Comparison of ENCODE assay signal across 11 cellular contexts in the genomic region with DNA sequence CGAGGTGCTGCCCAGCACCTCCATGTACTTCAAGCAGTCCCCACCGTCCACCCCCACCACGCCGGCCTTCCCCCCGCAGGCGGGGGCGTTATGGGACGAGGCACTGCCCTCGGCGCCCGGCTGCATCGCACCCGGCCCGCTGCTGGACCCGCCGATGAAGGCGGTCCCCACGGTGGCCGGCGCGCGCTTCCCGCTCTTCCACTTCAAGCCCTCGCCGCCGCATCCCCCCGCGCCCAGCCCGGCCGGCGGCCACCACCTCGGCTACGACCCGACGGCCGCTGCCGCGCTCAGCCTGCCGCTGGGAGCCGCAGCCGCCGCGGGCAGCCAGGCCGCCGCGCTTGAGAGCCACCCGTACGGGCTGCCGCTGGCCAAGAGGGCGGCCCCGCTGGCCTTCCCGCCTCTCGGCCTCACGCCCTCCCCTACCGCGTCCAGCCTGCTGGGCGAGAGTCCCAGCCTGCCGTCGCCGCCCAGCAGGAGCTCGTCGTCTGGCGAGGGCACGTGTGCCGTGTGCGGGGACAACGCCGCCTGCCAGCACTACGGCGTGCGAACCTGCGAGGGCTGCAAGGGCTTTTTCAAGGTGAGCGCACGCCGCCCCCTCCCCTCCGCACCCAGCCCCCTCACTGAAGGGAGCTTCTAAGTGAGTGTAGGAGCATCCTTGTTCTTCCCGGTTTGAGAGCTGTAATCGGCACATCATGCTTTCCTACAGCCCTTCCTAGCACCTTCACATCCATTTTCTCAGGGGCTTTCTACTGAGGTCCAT. TPM values are rescaled to one million over a fixed set of nuclear protein-coding genes. Genes with fewer than 3 reads are reported as not detected.
A peak's percentile ranks its signal among the peaks of the same experiment; 100 is the strongest.
DNase-seq lines count a peak whose midpoint lies in the region; ATAC-seq and TF ChIP-seq lines count a peak whose summit lies in the region.
"Had no signal": no experiment of that assay in that cellular context is flagged by ENCODE, and none has a peak within 500 bp of the region (broad histone marks: within the 10 kb centered on the region; RNA-seq: fewer than 3 reads in every experiment).

No MANE protein-coding gene starts in this region.

- intact Hi-C loops in dendritic cell treated with granulocyte-macrophage colony-stimulating factor and Interleukin-4, amounts not matched to agents 40 ng/mL and 50 ng/mL, for 4 days (cut with micrococcal nuclease) = loop anchor here (2.0 to 10.0 kb wide), 2 partner anchors 78 to 394 kb away; partner anchors contain the start of gene STX17
- intact Hi-C loops in left lung (cut with DNase I) = no loop called here
- intact Hi-C loops in testis (cut with DNase I; ENCODE audit: low total_unique reads) = no loop called here

- no peaks in the 10 kb centered on the region for H3K9me2 ChIP-seq in Karpas-422 (replicated peaks; ENCODE audit: insufficient read depth, low read length)

- no peak overlapping the region for H2AFZ ChIP-seq in Karpas-422 (ENCODE audit: low read length)

- H3K36me3 Mint-ChIP-seq in activated T-cell treated with anti-CD3 and anti-CD28 coated beads, Interleukin-2, amount 50 U/mL, for 72 hours (ENCODE audit: insufficient read depth in 2 of 2) = peaks cover 11 to 30% of the 10 kb centered on the region in 2 donors
- peaks cover 46% of the 10 kb centered on the region for H3K36me3 Mint-ChIP-seq in activated T-cell treated with anti-CD3 and anti-CD28 coated beads, Interleukin-2, amount 50 U/mL, for 4 hours (ENCODE audit: insufficient read depth)
- H3K36me3 Mint-ChIP-seq in dendritic cell treated with granulocyte-macrophage colony-stimulating factor and Interleukin-4, amounts not matched to agents 40 ng/mL and 50 ng/mL, for 4 days (ENCODE audit: low read depth) = no peaks in the 10 kb centered on the region

- no peak overlapping the region for H3K4me2 ChIP-seq in Karpas-422 (ENCODE audit: low read depth, low read length, poor library complexity, severe bottlenecking)

- WGBS in testis, 2 donors = 48% methylated on average over 18 to 58 of the region's 78 CpGs

- H3K4me3 ChIP-seq in left lung = no peak overlapping the region
- H3K4me3 ChIP-seq in testis = peak overlapping the region; percentile 6 to 32
- H3K4me3 ChIP-seq in SJCRH30 = no peak overlapping the region
- no peak overlapping the region for H3K4me3 ChIP-seq in Karpas-422 (ENCODE audit: low read length)

- peak overlapping the region; percentile 31 to 59 for H3K4me3 Mint-ChIP-seq in activated T-cell treated with anti-CD3 and anti-CD28 coated beads, Interleukin-2, amount 50 U/mL, for 72 hours
- no peak overlapping the region for H3K4me3 Mint-ChIP-seq in activated T-cell treated with anti-CD3 and anti-CD28 coated beads, Interleukin-2, amount 50 U/mL, for 4 hours
- H3K4me3 Mint-ChIP-seq in dendritic cell treated with granulocyte-macrophage colony-stimulating factor and Interleukin-4, amounts not matched to agents 40 ng/mL and 50 ng/mL, for 4 days = peak overlapping the region; percentile 23

- DNase-seq in activated T-cell treated with anti-CD3 and anti-CD28 coated beads, Interleukin-2, amount 50 U/mL, for 72 hours = no peak
- DNase-seq in activated T-cell treated with anti-CD3 and anti-CD28 coated beads, Interleukin-2, amount 50 U/mL, for 4 hours = no peak
- DNase-seq in left lung = peak in 1 of 2 donors; percentile 71
- no peak for DNase-seq in testis
- DNase-seq in SJCRH30 = no peak
- DNase-seq in Karpas-422 = no peak
- DNase-seq: amniotic stem cell; KBM-7; stimulated activated naive CD4-positive, alpha-beta T cell had no signal

- H4K20me1 ChIP-seq in Karpas-422 (ENCODE audit: insufficient read depth, low read depth, low read length) = no peaks in the 10 kb centered on the region

- ATAC-seq in activated T-cell treated with anti-CD3 and anti-CD28 coated beads, Interleukin-2, amount 50 U/mL, for 72 hours (replicated peaks in 1 of 2) = no peak
- ATAC-seq in activated T-cell treated with anti-CD3 and anti-CD28 coated beads, Interleukin-2, amount 50 U/mL, for 4 hours = no peak
- ATAC-seq in left lung (peak; percentile 28), HG03196 (IDR thresholded peaks at IDR 0.05; ENCODE audit: unreplicated experiment) (no peak)

- no peaks in the 10 kb centered on the region for H3K36me3 ChIP-seq in left lung
- no peaks in the 10 kb centered on the region for H3K36me3 ChIP-seq in testis (ENCODE audit: low read depth, missing control alignments)
- H3K36me3 ChIP-seq in SJCRH30 = no peaks in the 10 kb centered on the region
- no peaks in the 10 kb centered on the region for H3K36me3 ChIP-seq in Karpas-422 (ENCODE audit: insufficient read depth, low read length)

- H3K27ac ChIP-seq in left lung (no peak overlapping the region), testis (no peak overlapping the region), SJCRH30 (no peak overlapping the region), Karpas-422 (ENCODE audit: low read length) (no peak overlapping the region)

- H3K27me3 ChIP-seq in left lung = peaks cover 36 to 85% of the 10 kb centered on the region in 2 donors
- H3K27me3 ChIP-seq in testis = no peaks in the 10 kb centered on the region
- no peaks in the 10 kb centered on the region for H3K27me3 ChIP-seq in SJCRH30
- no peaks in the 10 kb centered on the region for H3K27me3 ChIP-seq in Karpas-422 (ENCODE audit: low read length)

- no peak overlapping the region for H3K9ac ChIP-seq in Karpas-422 (ENCODE audit: low read length)

- no peaks in the 10 kb centered on the region for H3K79me2 ChIP-seq in Karpas-422 (ENCODE audit: low read length)

- H3K4me1 ChIP-seq in left lung = peaks cover 16 to 30% of the 10 kb centered on the region in 2 donors
- H3K4me1 ChIP-seq in testis = peaks cover 15% of the 10 kb centered on the region
- H3K4me1 ChIP-seq in SJCRH30 = no peaks in the 10 kb centered on the region
- H3K4me1 ChIP-seq in Karpas-422 (ENCODE audit: low read length) = peaks cover 9% of the 10 kb centered on the region

- peaks cover 33% of the 10 kb centered on the region for H3K27me3 Mint-ChIP-seq in activated T-cell treated with anti-CD3 and anti-CD28 coated beads, Interleukin-2, amount 50 U/mL, for 72 hours (ENCODE audit: low read depth)
- peaks cover 25% of the 10 kb centered on the region for H3K27me3 Mint-ChIP-seq in activated T-cell treated with anti-CD3 and anti-CD28 coated beads, Interleukin-2, amount 50 U/mL, for 4 hours (ENCODE audit: low read depth)
- peaks cover 79% of the 10 kb centered on the region for H3K27me3 Mint-ChIP-seq in dendritic cell treated with granulocyte-macrophage colony-stimulating factor and Interleukin-4, amounts not matched to agents 40 ng/mL and 50 ng/mL, for 4 days

- TF ChIP-seq CTCF in left lung (IDR thresholded peaks at IDR 0.05) (no peak), testis (IDR thresholded peaks at IDR 0.05) (no peak)

- no peak for TF ChIP-seq POLR2A in testis (IDR thresholded peaks at IDR 0.05)

- H3K9me3 Mint-ChIP-seq in activated T-cell treated with anti-CD3 and anti-CD28 coated beads, Interleukin-2, amount 50 U/mL, for 72 hours = no peaks in the 10 kb centered on the region
- no peaks in the 10 kb centered on the region for H3K9me3 Mint-ChIP-seq in activated T-cell treated with anti-CD3 and anti-CD28 coated beads, Interleukin-2, amount 50 U/mL, for 4 hours
- no peaks in the 10 kb centered on the region for H3K9me3 Mint-ChIP-seq in dendritic cell treated with granulocyte-macrophage colony-stimulating factor and Interleukin-4, amounts not matched to agents 40 ng/mL and 50 ng/mL, for 4 days

- H3K9me3 ChIP-seq in left lung = no peaks in the 10 kb centered on the region
- H3K9me3 ChIP-seq in testis = no peaks in the 10 kb centered on the region
- no peaks in the 10 kb centered on the region for H3K9me3 ChIP-seq in SJCRH30 (replicated peaks)
- H3K9me3 ChIP-seq in Karpas-422 (ENCODE audit: low read length) = no peaks in the 10 kb centered on the region

- H3K27ac Mint-ChIP-seq in activated T-cell treated with anti-CD3 and anti-CD28 coated beads, Interleukin-2, amount 50 U/mL, for 72 hours = no peak overlapping the region
- H3K27ac Mint-ChIP-seq in dendritic cell treated with granulocyte-macrophage colony-stimulating factor and Interleukin-4, amounts not matched to agents 40 ng/mL and 50 ng/mL, for 4 days = no peak overlapping the region

- peaks cover 55% of the 10 kb centered on the region for H3K4me1 Mint-ChIP-seq in activated T-cell treated with anti-CD3 and anti-CD28 coated beads, Interleukin-2, amount 50 U/mL, for 72 hours (ENCODE audit: low read depth)
- peaks cover 49% of the 10 kb centered on the region for H3K4me1 Mint-ChIP-seq in activated T-cell treated with anti-CD3 and anti-CD28 coated beads, Interleukin-2, amount 50 U/mL, for 4 hours (ENCODE audit: low read depth)
- H3K4me1 Mint-ChIP-seq in dendritic cell treated with granulocyte-macrophage colony-stimulating factor and Interleukin-4, amounts not matched to agents 40 ng/mL and 50 ng/mL, for 4 days (ENCODE audit: low read depth) = peaks cover 28% of the 10 kb centered on the region

RNA-seq across cellular contexts. Expression of gene NR4A3, which starts 6.9 kb away (rescaled TPM):
- 10 to 100 TPM; 53.0 to 53.1 TPM for total RNA-seq in activated T-cell treated with anti-CD3 and anti-CD28 coated beads, Interleukin-2, amount 50 U/mL, for 72 hours
- 10 to 100 TPM; 23.2 to 26.5 (median 24.9) TPM for total RNA-seq in activated T-cell treated with anti-CD3 and anti-CD28 coated beads, Interleukin-2, amount 50 U/mL, for 4 hours
- total RNA-seq in left lung (1 to 10 TPM; 4.9 to 6.2 TPM), testis (1 to 10 TPM; 2.5 to 3.0 TPM)
- polyA plus RNA-seq in testis (ENCODE audit: insufficient read depth, low read depth, low replicate concordance) = 1.7 TPM
- 0.13 and 0.32 TPM in 2 replicates for total RNA-seq in SJCRH30 (2014; rRNA removed; shearing (Covaris generic))
- 0.18 and 0.45 TPM in 2 replicates for total RNA-seq in Karpas-422 (2014; rRNA removed; shearing (Covaris generic); ENCODE audit: low replicate concordance)

Comparison
In these comparisons a context has a peak if more than half of its experiments do, and no peak if none do; other contexts are left out.
1. H3K4me3 ChIP-seq: peak in testis (2 of 2); none in left lung (0 of 2), SJCRH30 (single experiment) and Karpas-422 (single experiment).